15 cellular contexts compared by ENCODE assay signal in genomic region chr20:47713941-47714450, GRCh38.
DNase-seq lines count a peak whose midpoint lies in the region; ATAC-seq and TF ChIP-seq lines count a peak whose summit lies in the region.
"Had no signal": no experiment of that assay in that cellular context is flagged by ENCODE, and none has a peak within 500 bp of the region (broad histone marks: within the 10 kb centered on the region; RNA-seq: fewer than 3 reads in every experiment).

No MANE protein-coding gene starts in this region.

- H3K36me3 ChIP-seq in right atrium auricular region: no peaks in the 10 kb centered on the region
- H3K36me3 ChIP-seq: spleen had no signal

- H3K9me3 ChIP-seq in right atrium auricular region: no peaks in the 10 kb centered on the region
- H3K9me3 ChIP-seq: spleen had no signal

- DNase-seq in EL (peak; percentile 19), RPMI7951 (ENCODE audit: low read depth) (peak; percentile 30), right atrium auricular region (ENCODE audit: low spot score) (peak; percentile 61), sciatic nerve (ENCODE audit: low spot score) (peak; percentile 81), NCI-H1417 treated with DMSO at 0.1 percent for 48 hours (lab: John Stamatoyannopoulos, UW) (no peak)
- DNase-seq in stimulated activated naive CD4-positive, alpha-beta T cell (lab: John Stamatoyannopoulos, UW): no peak
- DNase-seq: activated CD4-positive, alpha-beta memory T cell treated with anti-CD3 and anti-CD28 coated beads, Interleukin-2, amount 10 ng/mL, durations not matched to agents 7 days and 5 days; activated effector memory CD4-positive, alpha-beta T cell treated with anti-CD3 and anti-CD28 coated beads, Interleukin-2, amount 50 U/mL, for 16 hours; HFFc6; NCI-H187 treated with DMSO at 0.1 percent for 48 hours; spleen had no signal

- no peaks in the 10 kb centered on the region for H3K27me3 ChIP-seq in right atrium auricular region

- intact Hi-C loops in sciatic nerve (cut with DNase I): no loop called here

- H3K27ac ChIP-seq in right atrium auricular region: no peak overlapping the region
- H3K27ac ChIP-seq: C4-2B, HL-60, spleen had no signal

- H3K4me1 ChIP-seq in right atrium auricular region: no peaks in the 10 kb centered on the region

- no peak overlapping the region for H3K4me3 ChIP-seq in right atrium auricular region
- H3K4me3 ChIP-seq: spleen had no signal

- peak; percentile 90 for ATAC-seq in sciatic nerve
- ATAC-seq in GM21825 (IDR thresholded peaks at IDR 0.05; ENCODE audit: unreplicated experiment): no peak
- ATAC-seq in HG03025 (IDR thresholded peaks at IDR 0.05; ENCODE audit: low FRiP score, unreplicated experiment): no peak

- no peak for TF ChIP-seq CTCF in right atrium auricular region (IDR thresholded peaks at IDR 0.05)

Comparison
In these comparisons a context has a peak if more than half of its experiments do, and no peak if none do; other contexts are left out.
1. DNase-seq: peak in EL (single experiment), RPMI7951 (single experiment), right atrium auricular region (single experiment) and sciatic nerve (single experiment); none in NCI-H1417 treated with DMSO at 0.1 percent for 48 hours (single experiment) and stimulated activated naive CD4-positive, alpha-beta T cell (0 of 6).